In the genomic region with DNA sequence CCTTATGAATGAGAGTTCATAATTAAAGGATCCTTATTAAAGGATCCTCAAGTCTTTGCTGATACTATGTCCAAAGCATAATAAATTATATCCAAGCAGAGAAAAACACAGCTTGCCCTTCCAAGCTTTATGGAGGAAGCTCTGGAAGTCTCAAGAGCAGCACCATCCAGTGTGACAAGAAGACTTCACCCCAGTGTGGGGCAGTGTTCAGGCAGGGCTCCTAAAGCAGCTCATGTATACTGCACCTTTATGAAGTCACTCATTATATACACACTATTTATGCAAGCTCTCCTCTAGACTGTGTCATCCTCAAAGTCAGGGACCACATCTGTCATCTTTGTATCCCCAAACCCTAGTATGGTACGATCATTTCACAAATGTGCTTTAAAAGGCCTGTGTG, we compare ENCODE assay signal across 21 cellular contexts. TPM values are rescaled to one million over a fixed set of nuclear protein-coding genes. Genes with fewer than 3 reads are reported as not detected.
DNase-seq lines count a peak whose midpoint lies in the region; FAIRE-seq and TF ChIP-seq lines count a peak whose summit lies in the region.
"Had no signal": no experiment of that assay in that cellular context is flagged by ENCODE, and none has a peak within 500 bp of the region (broad histone marks: within the 10 kb centered on the region; RNA-seq: fewer than 3 reads in every experiment).

No MANE protein-coding gene starts in this region.

- H3K23ac ChIP-seq in mesenchymal stem cell (ENCODE audit: low read length in 2 of 2) = no peak overlapping the region

- H2AFZ ChIP-seq in astrocyte (ENCODE audit: low read depth, low read length) (no peak overlapping the region), mesenchymal stem cell (ENCODE audit: low read depth, low read length) (no peak overlapping the region), neural progenitor cell (replicated peaks) (no peak overlapping the region)

- H3K27ac Mint-ChIP-seq in astrocyte (ENCODE audit: unreplicated experiment) = peak overlapping the region; percentile 42
- H3K27ac Mint-ChIP-seq in neural progenitor cell = no peak overlapping the region
- H3K27ac Mint-ChIP-seq: activated naive CD8-positive, alpha-beta T cell; effector memory CD8-positive, alpha-beta T cell; natural killer cell had no signal

- H3K4me1 ChIP-seq in astrocyte (ENCODE audit: insufficient read depth, low read length) (peaks cover 56% of the 10 kb centered on the region), mesenchymal stem cell (ENCODE audit: control insufficient read depth, insufficient read depth, low read depth, low read length) (peaks cover 5% of the 10 kb centered on the region), tibial artery (peaks cover 0 to 87% (median 43%) of the 10 kb centered on the region in 4 donors), neural progenitor cell (peaks cover 7% of the 10 kb centered on the region)

- H3K14ac ChIP-seq in mesenchymal stem cell (ENCODE audit: low read length in 2 of 2) = no peak overlapping the region

- 73% methylated on average over 1 of the region's 1 CpG for WGBS in mesenchymal stem cell

- H3K27me3 Mint-ChIP-seq in astrocyte (ENCODE audit: low read depth, unreplicated experiment) = no peaks in the 10 kb centered on the region
- H3K27me3 Mint-ChIP-seq in neural progenitor cell (ENCODE audit: insufficient read depth, low read depth) = peaks cover 3% of the 10 kb centered on the region

- peaks cover 12% of the 10 kb centered on the region for H3K79me1 ChIP-seq in mesenchymal stem cell (replicated peaks; ENCODE audit: low read length, poor library complexity, severe bottlenecking)

- H3K79me2 ChIP-seq in astrocyte (ENCODE audit: insufficient read depth, low read length) (peaks cover 100% of the 10 kb centered on the region), neural progenitor cell (ENCODE audit: low read depth) (no peaks in the 10 kb centered on the region)

- intact Hi-C loops in tibial artery (cut with DNase I; ENCODE audit: low total_unique reads) = no loop called here
- intact Hi-C loops in head of caudate nucleus (cut with DNase I) = no loop called here

- H4K8ac ChIP-seq in mesenchymal stem cell (ENCODE audit: low read length) = no peak overlapping the region

- no peak overlapping the region for H4K91ac ChIP-seq in mesenchymal stem cell (ENCODE audit: low read length)

- no peak overlapping the region for H2BK15ac ChIP-seq in mesenchymal stem cell (ENCODE audit: low read depth, poor library complexity, severe bottlenecking)

- H2BK120ac ChIP-seq in mesenchymal stem cell (ENCODE audit: low read depth, low read length) = no peak overlapping the region

- TF ChIP-seq CTCF in astrocyte (IDR thresholded peaks at IDR 0.05; ENCODE audit: insufficient read depth, low read depth, low read length) (no peak), tibial artery (IDR thresholded peaks at IDR 0.05) (no peak), neural progenitor cell (IDR thresholded peaks at IDR 0.05) (no peak)

- H2BK5ac ChIP-seq in mesenchymal stem cell (ENCODE audit: low read depth, low read length, poor library complexity, severe bottlenecking) = no peak overlapping the region

- no peak overlapping the region for H2AK5ac ChIP-seq in mesenchymal stem cell (ENCODE audit: low read length, severe bottlenecking)

- H3K18ac ChIP-seq in mesenchymal stem cell (ENCODE audit: low read depth in 1 of 2, low read length in 2 of 2) = no peak overlapping the region

- no peak overlapping the region for H3K4ac ChIP-seq in mesenchymal stem cell (ENCODE audit: low read depth in 1 of 2, low read length in 2 of 2)

- H2BK12ac ChIP-seq in mesenchymal stem cell (ENCODE audit: low read length in 2 of 2) = no peak overlapping the region

- H3K9me3 Mint-ChIP-seq in astrocyte (ENCODE audit: unreplicated experiment) = no peaks in the 10 kb centered on the region
- peaks cover 10% of the 10 kb centered on the region for H3K9me3 Mint-ChIP-seq in neural progenitor cell
- H3K9me3 Mint-ChIP-seq: activated T-cell treated with anti-CD3 and anti-CD28 coated beads, Interleukin-2, amount 50 U/mL, for 4 hours; effector memory CD8-positive, alpha-beta T cell had no signal

- FAIRE-seq in astrocyte (lab: Jason Lieb, UNC) = no peak

- H3K9ac ChIP-seq in astrocyte (ENCODE audit: low read length) = peak overlapping the region; percentile 66
- H3K9ac ChIP-seq in mesenchymal stem cell (ENCODE audit: low read length) = peak overlapping the region; percentile 48
- H3K9ac ChIP-seq in neural progenitor cell = no peak overlapping the region
- H3K9ac ChIP-seq: KMS-11 had no signal

- peak overlapping the region; percentile 75 for H3K27ac ChIP-seq in astrocyte (ENCODE audit: low read depth, low read length)
- H3K27ac ChIP-seq in mesenchymal stem cell (ENCODE audit: low read length, poor library complexity, severe bottlenecking) = peak overlapping the region; percentile 17
- H3K27ac ChIP-seq in tibial artery = peak overlapping the region; percentile 76 to 99
- no peak overlapping the region for H3K27ac ChIP-seq in neural progenitor cell
- H3K27ac ChIP-seq: 22Rv1, HL-60, KMS-11 had no signal

- H3K36me3 ChIP-seq in astrocyte (ENCODE audit: insufficient read depth, low read length) (peaks cover 12% of the 10 kb centered on the region), mesenchymal stem cell (ENCODE audit: control insufficient read depth in 1 of 2, insufficient read depth in 2 of 2, low read depth in 1 of 2, low read length in 2 of 2) (peaks cover 0 to 3% of the 10 kb centered on the region in 2 experiments), tibial artery (no peaks in the 10 kb centered on the region), neural progenitor cell (no peaks in the 10 kb centered on the region)

- H3K4me1 Mint-ChIP-seq in astrocyte (ENCODE audit: low read depth, unreplicated experiment) = peaks cover 71% of the 10 kb centered on the region
- peaks cover 14% of the 10 kb centered on the region for H3K4me1 Mint-ChIP-seq in neural progenitor cell
- H3K4me1 Mint-ChIP-seq: natural killer cell had no signal

- peak; percentile 21 for DNase-seq in DMS53 (lab: John Stamatoyannopoulos, UW)
- DNase-seq in DMS53 treated with DMSO at 0.1 percent for 48 hours (lab: John Stamatoyannopoulos, UW; ENCODE audit: unreplicated experiment) = no peak
- DNase-seq in astrocyte (ENCODE audit: low read depth) = no peak
- peak; percentile 54 for DNase-seq in mesenchymal stem cell
- DNase-seq in tibial artery = no peak
- DNase-seq in head of caudate nucleus = no peak
- DNase-seq in activated CD8-positive, alpha-beta memory T cell treated with anti-CD3 and anti-CD28 coated beads for 24 hours = no peak
- no peak for DNase-seq in neural progenitor cell (ENCODE audit: low spot score)
- DNase-seq: activated CD4-positive, alpha-beta T cell treated with anti-CD3 and anti-CD28 coated beads, Interleukin-2, amount 50 U/mL, for 48 hours; activated T-cell treated with anti-CD3 and anti-CD28 coated beads, Interleukin-2, amount 50 U/mL, for 4 hours; caudate nucleus; DMS153; effector memory CD8-positive, alpha-beta T cell; natural killer cell; NCI-H1105 treated with DMSO at 0.1 percent for 48 hours; NCI-H2171; stimulated activated CD4-positive, alpha-beta T cell treated with anti-CD3 and anti-CD28 coated beads, Interleukin-1b, Interleukin-23, amount 100 ng/mL, for 48 hours had no signal

- H3K4me3 ChIP-seq in astrocyte (ENCODE audit: insufficient read depth, low read depth, low read length) (no peak overlapping the region), mesenchymal stem cell (ENCODE audit: insufficient read depth in 1 of 2, low read depth in 1 of 2, low read length in 2 of 2) (peak overlapping the region in 1 of 2 experiments; percentile 2), tibial artery (no peak overlapping the region), neural progenitor cell (no peak overlapping the region)

- peak overlapping the region; percentile 24 for H3K4me3 Mint-ChIP-seq in astrocyte (ENCODE audit: unreplicated experiment)
- no peak overlapping the region for H3K4me3 Mint-ChIP-seq in neural progenitor cell
- H3K4me3 Mint-ChIP-seq: activated naive CD8-positive, alpha-beta T cell; activated T-cell treated with anti-CD3 and anti-CD28 coated beads, Interleukin-2, amount 50 U/mL, for 4 hours; effector memory CD8-positive, alpha-beta T cell; natural killer cell had no signal

- H3F3A ChIP-seq in neural progenitor cell (ENCODE audit: low read depth) = no peaks in the 10 kb centered on the region

- H3K4me2 ChIP-seq in astrocyte (ENCODE audit: low read length) (peak overlapping the region; percentile 61), mesenchymal stem cell (ENCODE audit: low read length, poor library complexity, severe bottlenecking) (no peak overlapping the region), neural progenitor cell (no peak overlapping the region)
- H3K4me2 ChIP-seq: KMS-11 had no signal

- H3K27me3 ChIP-seq in astrocyte (ENCODE audit: insufficient read depth, low read length) (no peaks in the 10 kb centered on the region), mesenchymal stem cell (ENCODE audit: control insufficient read depth in 1 of 2, insufficient read depth in 1 of 2, low read length in 2 of 2) (no peaks in the 10 kb centered on the region), tibial artery (no peaks in the 10 kb centered on the region), neural progenitor cell (no peaks in the 10 kb centered on the region)

- H4K20me1 ChIP-seq in astrocyte (ENCODE audit: insufficient read depth, low read length) = peaks cover 70% of the 10 kb centered on the region
- no peaks in the 10 kb centered on the region for H4K20me1 ChIP-seq in neural progenitor cell (ENCODE audit: low read depth)

- H3K36me3 Mint-ChIP-seq in astrocyte (ENCODE audit: low read depth, unreplicated experiment) = peaks cover 24% of the 10 kb centered on the region
- H3K36me3 Mint-ChIP-seq in neural progenitor cell = peaks cover 3% of the 10 kb centered on the region
- H3K36me3 Mint-ChIP-seq: activated naive CD8-positive, alpha-beta T cell; natural killer cell had no signal

- no peaks in the 10 kb centered on the region for H3K9me3 ChIP-seq in astrocyte (ENCODE audit: insufficient read depth, low read depth, low read length)
- H3K9me3 ChIP-seq in mesenchymal stem cell (ENCODE audit: control insufficient read depth, low read length) = no peaks in the 10 kb centered on the region
- no peaks in the 10 kb centered on the region for H3K9me3 ChIP-seq in tibial artery
- H3K9me3 ChIP-seq in neural progenitor cell (ENCODE audit: low read depth) = no peaks in the 10 kb centered on the region

RNA-seq across cellular contexts. Expression of a gene that starts 11.9 kb away (rescaled TPM):
- total RNA-seq in astrocyte (624 and 672 TPM in 2 replicates), neural progenitor cell (ENCODE audit: low replicate concordance) (23.9 and 26.7 TPM in 2 replicates)
- 408 TPM for polyA plus RNA-seq in mesenchymal stem cell (2013, experiment 1 of 2)
- polyA plus RNA-seq in mesenchymal stem cell (2013, experiment 2 of 2) = 395 TPM
- total RNA-seq: natural killer cell had no signal

Comparison
In these comparisons a context has a peak if more than half of its experiments do, and no peak if none do; other contexts are left out.
1. DNase-seq: peak in DMS53 (single experiment) and mesenchymal stem cell (single experiment); none in DMS53 treated with DMSO at 0.1 percent for 48 hours (single experiment), astrocyte (single experiment), tibial artery (0 of 2), head of caudate nucleus (0 of 42), activated CD8-positive, alpha-beta memory T cell treated with anti-CD3 and anti-CD28 coated beads for 24 hours (single experiment) and neural progenitor cell (single experiment).
2. RNA of a gene that starts 11.9 kb away (total RNA-seq): 624 to 672 TPM in astrocyte; 23.9 to 26.7 TPM in neural progenitor cell; every median in the first group is over 10 times any median in the second.